15 cellular contexts compared by ENCODE assay signal in the genomic region with DNA sequence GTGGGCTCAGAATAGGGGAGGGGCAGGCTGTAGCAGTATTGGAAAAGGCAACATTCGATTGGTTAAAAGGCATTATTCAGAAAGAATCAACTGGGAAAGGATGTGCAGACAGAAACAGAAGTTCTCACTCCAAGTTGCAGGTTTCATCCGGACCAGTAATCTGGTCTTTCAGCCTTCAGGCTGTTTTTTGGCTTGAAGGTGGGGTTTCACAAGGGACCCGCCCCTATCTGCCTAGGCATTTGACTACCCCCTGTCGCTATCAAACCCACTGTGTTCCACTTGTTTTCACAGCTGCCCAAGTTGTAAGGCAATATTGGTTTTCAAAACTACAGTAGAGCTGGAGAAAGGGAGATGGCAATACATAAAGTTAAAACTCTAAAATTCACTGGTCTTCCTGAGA.
"Had no signal": no experiment of that assay in that cellular context is flagged by ENCODE, and none has a peak within 500 bp of the region (broad histone marks: within the 10 kb centered on the region; RNA-seq: fewer than 3 reads in every experiment).

No MANE protein-coding gene starts in this region.

- H3K27me3 Mint-ChIP-seq: activated CD4-positive, alpha-beta memory T cell treated with anti-CD3 and anti-CD28 coated beads, Interleukin-2, amount 10 ng/mL, durations not matched to agents 7 days and 5 days; activated CD4-positive, alpha-beta T cell treated with anti-CD3 and anti-CD28 coated beads for 36 hours; activated naive CD8-positive, alpha-beta T cell treated with anti-CD3 and anti-CD28 coated beads for 36 hours; stimulated activated naive CD8-positive, alpha-beta T cell treated with anti-CD3 and anti-CD28 coated beads, Interleukin-15, Interleukin-2, amounts not matched to agents 100 ng/mL and 50 ng/mL, for 24 hours had no signal

- H3K9me3 ChIP-seq: thoracic aorta had no signal

- DNase-seq: activated CD4-positive, alpha-beta memory T cell treated with anti-CD3 and anti-CD28 coated beads, Interleukin-2, amount 10 ng/mL, durations not matched to agents 7 days and 5 days; activated CD4-positive, alpha-beta T cell treated with anti-CD3 and anti-CD28 coated beads for 36 hours; activated CD8-positive, alpha-beta memory T cell treated with anti-CD3 and anti-CD28 coated beads, Interleukin-2, amount 50 U/mL, for 4 hours; activated gamma-delta T cell treated with Interleukin-2 at 50 U/mL for 16 hours; activated naive CD8-positive, alpha-beta T cell treated with anti-CD3 and anti-CD28 coated beads for 36 hours; activated T-cell treated with anti-CD3 and anti-CD28 coated beads, Interleukin-2, amount 50 U/mL, for 72 hours; brain microvascular endothelial cell; foreskin melanocyte; mesenchymal stem cell; stimulated activated CD4-positive, alpha-beta T cell treated with anti-CD3 and anti-CD28 coated beads, Interleukin-15, amount 100 ng/mL, for 24 hours; stimulated activated CD4-positive, alpha-beta T cell treated with anti-CD3 and anti-CD28 coated beads, Interleukin-4, amount 100 ng/mL, for 24 hours; T-helper 9 cell had no signal

- H3K27me3 ChIP-seq: brain microvascular endothelial cell had no signal

- H3K27ac Mint-ChIP-seq: activated CD4-positive, alpha-beta memory T cell treated with anti-CD3 and anti-CD28 coated beads, Interleukin-2, amount 10 ng/mL, durations not matched to agents 7 days and 5 days; activated CD4-positive, alpha-beta T cell treated with anti-CD3 and anti-CD28 coated beads for 36 hours; activated naive CD8-positive, alpha-beta T cell treated with anti-CD3 and anti-CD28 coated beads for 36 hours; stimulated activated naive CD8-positive, alpha-beta T cell treated with anti-CD3 and anti-CD28 coated beads, Interleukin-15, Interleukin-2, amounts not matched to agents 100 ng/mL and 50 ng/mL, for 24 hours had no signal

- H3K4me1 Mint-ChIP-seq: activated CD4-positive, alpha-beta memory T cell treated with anti-CD3 and anti-CD28 coated beads, Interleukin-2, amount 10 ng/mL, durations not matched to agents 7 days and 5 days; activated CD4-positive, alpha-beta T cell treated with anti-CD3 and anti-CD28 coated beads for 36 hours; activated naive CD8-positive, alpha-beta T cell treated with anti-CD3 and anti-CD28 coated beads for 36 hours had no signal

- H3K9me3 Mint-ChIP-seq: stimulated activated naive CD8-positive, alpha-beta T cell treated with anti-CD3 and anti-CD28 coated beads, Interleukin-15, Interleukin-2, amounts not matched to agents 100 ng/mL and 50 ng/mL, for 24 hours had no signal

- H3K4me3 ChIP-seq: thoracic aorta had no signal

- ATAC-seq: activated CD4-positive, alpha-beta T cell treated with anti-CD3 and anti-CD28 coated beads for 36 hours; activated T-cell treated with anti-CD3 and anti-CD28 coated beads, Interleukin-2, amount 50 U/mL, for 72 hours had no signal

- H3K36me3 ChIP-seq: brain microvascular endothelial cell, thoracic aorta had no signal

- H3K4me3 Mint-ChIP-seq: activated CD4-positive, alpha-beta memory T cell treated with anti-CD3 and anti-CD28 coated beads, Interleukin-2, amount 10 ng/mL, durations not matched to agents 7 days and 5 days; activated CD4-positive, alpha-beta T cell treated with anti-CD3 and anti-CD28 coated beads for 36 hours; activated naive CD8-positive, alpha-beta T cell treated with anti-CD3 and anti-CD28 coated beads for 36 hours; activated T-cell treated with anti-CD3 and anti-CD28 coated beads, Interleukin-2, amount 50 U/mL, for 72 hours; stimulated activated naive CD8-positive, alpha-beta T cell treated with anti-CD3 and anti-CD28 coated beads, Interleukin-15, Interleukin-2, amounts not matched to agents 100 ng/mL and 50 ng/mL, for 24 hours had no signal

- H3K27ac ChIP-seq: brain microvascular endothelial cell, VCaP had no signal
